ENCODE assay signal across 1 cellular context in the genomic region with DNA sequence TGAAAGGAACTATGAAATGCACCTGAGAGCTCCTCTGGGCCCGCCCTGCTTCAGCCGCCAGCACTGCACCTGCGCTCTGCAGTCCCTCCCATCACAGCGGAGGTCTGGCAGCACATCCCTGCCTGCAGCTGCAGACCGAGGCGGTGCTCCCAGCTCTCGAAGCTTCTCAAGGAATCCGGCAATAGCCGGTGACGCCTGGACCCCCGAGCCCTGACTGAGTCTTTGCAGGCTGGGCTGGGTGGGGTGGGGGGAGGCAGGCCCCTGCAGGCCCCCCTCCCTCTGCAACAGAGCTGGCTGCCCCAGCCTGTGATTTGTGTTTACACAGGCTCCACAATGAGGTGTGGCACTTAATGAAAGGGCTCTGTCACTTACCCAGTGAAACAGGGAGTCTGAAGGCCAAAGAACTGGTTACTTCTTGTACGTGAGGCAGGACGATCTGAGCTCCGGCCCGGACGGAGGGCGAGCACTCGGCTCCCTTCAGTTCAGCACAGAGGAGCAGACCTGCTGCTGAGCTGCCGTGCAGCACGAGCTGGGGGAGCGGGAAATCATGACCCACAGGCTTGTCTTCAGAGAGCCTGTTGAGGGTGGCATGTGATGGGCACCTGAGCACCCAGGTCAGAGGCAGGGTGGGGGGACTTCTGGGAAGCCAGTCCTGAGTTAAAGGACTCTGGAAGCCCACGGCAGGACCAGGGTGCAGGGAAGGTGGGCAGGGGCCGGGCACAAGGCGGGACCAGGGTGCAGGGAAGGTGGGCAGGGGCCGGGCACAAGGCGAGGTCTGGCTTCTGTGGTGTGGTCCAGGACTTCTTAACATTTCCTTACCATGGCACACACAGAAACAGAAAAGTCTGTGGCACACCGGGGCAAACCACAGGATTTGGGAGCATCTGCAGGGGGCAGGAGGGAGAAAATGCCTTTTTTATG.
TF ChIP-seq lines count a peak whose summit lies in the region.

No MANE protein-coding gene starts in this region.

TF ChIP-seq in SK-N-SH treated with all-trans-retinoic acid at 6 μM for 48 hours, 23 proteins besides CTCF, POLR2A, EP300 and RAD21 (continued from another document):
- TF ChIP-seq PPARA (CRISPR knock-in tag; IDR thresholded peaks at IDR 0.05; ENCODE audit: borderline replicate concordance) (no peak), ZNF565 (CRISPR knock-in tag; conservative IDR thresholded peaks at IDR 0.05; ENCODE audit: low read depth) (no peak)
